In the genomic region with DNA sequence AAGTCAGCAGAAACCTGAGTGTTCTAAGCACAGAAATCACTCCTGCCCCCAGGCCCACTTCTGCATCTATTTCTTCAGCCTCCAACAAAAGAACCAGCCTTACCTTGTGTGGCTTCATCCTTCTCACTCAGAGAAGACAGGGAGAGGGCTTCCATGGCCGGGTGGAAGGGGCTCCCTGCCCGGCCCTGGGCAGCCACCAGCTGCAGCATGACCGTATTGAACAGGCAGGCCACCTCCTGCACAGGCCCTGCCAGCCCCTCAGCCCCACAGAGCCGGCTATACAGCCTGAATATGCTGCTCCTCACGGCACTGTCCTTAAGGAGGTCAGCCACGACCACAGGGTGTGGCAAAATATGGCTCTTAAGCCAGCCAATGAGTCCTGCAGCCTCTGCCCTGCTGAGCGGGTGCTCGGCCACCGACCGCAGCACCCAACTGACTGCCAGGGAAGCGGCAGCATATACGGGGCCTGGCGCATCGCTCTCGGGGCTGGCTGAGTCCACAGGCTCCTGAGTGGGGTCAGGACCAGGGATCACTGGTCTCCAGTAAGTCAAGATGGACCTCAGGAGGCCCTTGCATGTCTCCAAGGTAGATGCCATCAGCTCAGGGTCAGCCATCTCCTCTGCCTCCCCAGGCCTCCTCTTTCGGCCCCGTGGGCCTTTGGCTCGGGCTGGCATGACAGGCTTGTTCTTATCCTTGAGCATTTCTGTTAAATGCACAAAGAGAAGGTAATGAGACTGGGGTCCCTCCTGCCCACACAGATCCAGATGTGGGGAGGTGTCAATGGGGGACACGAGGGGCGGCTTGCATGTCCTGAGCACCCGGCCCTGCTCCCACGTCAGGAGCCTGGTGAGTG, we compare ENCODE assay signal across 1 cellular context.
TF ChIP-seq lines count a peak whose summit lies in the region.

No MANE protein-coding gene starts in this region.

TF ChIP-seq in HepG2, 621 proteins besides CTCF, POLR2A, EP300 and RAD21:
- TF ChIP-seq, protein P1, sequence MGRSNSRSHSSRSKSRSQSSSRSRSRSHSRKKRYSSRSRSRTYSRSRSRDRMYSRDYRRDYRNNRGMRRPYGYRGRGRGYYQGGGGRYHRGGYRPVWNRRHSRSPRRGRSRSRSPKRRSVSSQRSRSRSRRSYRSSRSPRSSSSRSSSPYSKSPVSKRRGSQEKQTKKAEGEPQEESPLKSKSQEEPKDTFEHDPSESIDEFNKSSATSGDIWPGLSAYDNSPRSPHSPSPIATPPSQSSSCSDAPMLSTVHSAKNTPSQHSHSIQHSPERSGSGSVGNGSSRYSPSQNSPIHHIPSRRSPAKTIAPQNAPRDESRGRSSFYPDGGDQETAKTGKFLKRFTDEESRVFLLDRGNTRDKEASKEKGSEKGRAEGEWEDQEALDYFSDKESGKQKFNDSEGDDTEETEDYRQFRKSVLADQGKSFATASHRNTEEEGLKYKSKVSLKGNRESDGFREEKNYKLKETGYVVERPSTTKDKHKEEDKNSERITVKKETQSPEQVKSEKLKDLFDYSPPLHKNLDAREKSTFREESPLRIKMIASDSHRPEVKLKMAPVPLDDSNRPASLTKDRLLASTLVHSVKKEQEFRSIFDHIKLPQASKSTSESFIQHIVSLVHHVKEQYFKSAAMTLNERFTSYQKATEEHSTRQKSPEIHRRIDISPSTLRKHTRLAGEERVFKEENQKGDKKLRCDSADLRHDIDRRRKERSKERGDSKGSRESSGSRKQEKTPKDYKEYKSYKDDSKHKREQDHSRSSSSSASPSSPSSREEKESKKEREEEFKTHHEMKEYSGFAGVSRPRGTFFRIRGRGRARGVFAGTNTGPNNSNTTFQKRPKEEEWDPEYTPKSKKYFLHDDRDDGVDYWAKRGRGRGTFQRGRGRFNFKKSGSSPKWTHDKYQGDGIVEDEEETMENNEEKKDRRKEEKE (IDR thresholded peaks at IDR 0.05): no peak
- TF ChIP-seq ZNF562 (CRISPR knock-in tag; IDR thresholded peaks at IDR 0.05; ENCODE audit: borderline replicate concordance): no peak
- TF ChIP-seq ZNF792 (CRISPR knock-in tag; IDR thresholded peaks at IDR 0.05): no peak
- TF ChIP-seq ZNF367 (CRISPR knock-in tag; IDR thresholded peaks at IDR 0.05; ENCODE audit: borderline replicate concordance): no peak
- TF ChIP-seq, protein P2, sequence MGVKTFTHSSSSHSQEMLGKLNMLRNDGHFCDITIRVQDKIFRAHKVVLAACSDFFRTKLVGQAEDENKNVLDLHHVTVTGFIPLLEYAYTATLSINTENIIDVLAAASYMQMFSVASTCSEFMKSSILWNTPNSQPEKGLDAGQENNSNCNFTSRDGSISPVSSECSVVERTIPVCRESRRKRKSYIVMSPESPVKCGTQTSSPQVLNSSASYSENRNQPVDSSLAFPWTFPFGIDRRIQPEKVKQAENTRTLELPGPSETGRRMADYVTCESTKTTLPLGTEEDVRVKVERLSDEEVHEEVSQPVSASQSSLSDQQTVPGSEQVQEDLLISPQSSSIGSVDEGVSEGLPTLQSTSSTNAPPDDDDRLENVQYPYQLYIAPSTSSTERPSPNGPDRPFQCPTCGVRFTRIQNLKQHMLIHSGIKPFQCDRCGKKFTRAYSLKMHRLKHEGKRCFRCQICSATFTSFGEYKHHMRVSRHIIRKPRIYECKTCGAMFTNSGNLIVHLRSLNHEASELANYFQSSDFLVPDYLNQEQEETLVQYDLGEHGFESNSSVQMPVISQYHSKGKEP (CRISPR knock-in tag; IDR thresholded peaks at IDR 0.05): no peak
- TF ChIP-seq POLR2AphosphoS2 (IDR thresholded peaks at IDR 0.05; ENCODE audit: low read depth, low read length): no peak
- TF ChIP-seq, protein P3, sequence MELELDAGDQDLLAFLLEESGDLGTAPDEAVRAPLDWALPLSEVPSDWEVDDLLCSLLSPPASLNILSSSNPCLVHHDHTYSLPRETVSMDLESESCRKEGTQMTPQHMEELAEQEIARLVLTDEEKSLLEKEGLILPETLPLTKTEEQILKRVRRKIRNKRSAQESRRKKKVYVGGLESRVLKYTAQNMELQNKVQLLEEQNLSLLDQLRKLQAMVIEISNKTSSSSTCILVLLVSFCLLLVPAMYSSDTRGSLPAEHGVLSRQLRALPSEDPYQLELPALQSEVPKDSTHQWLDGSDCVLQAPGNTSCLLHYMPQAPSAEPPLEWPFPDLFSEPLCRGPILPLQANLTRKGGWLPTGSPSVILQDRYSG (CRISPR knock-in tag; IDR thresholded peaks at IDR 0.05): no peak
- TF ChIP-seq ZBTB38 (CRISPR knock-in tag; IDR thresholded peaks at IDR 0.05): no peak
- TF ChIP-seq, protein P4, sequence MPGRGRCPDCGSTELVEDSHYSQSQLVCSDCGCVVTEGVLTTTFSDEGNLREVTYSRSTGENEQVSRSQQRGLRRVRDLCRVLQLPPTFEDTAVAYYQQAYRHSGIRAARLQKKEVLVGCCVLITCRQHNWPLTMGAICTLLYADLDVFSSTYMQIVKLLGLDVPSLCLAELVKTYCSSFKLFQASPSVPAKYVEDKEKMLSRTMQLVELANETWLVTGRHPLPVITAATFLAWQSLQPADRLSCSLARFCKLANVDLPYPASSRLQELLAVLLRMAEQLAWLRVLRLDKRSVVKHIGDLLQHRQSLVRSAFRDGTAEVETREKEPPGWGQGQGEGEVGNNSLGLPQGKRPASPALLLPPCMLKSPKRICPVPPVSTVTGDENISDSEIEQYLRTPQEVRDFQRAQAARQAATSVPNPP (CRISPR knock-in tag; IDR thresholded peaks at IDR 0.05): no peak
TF ChIP-seq in HepG2: peak in this region for 0.
